Comparison of ENCODE assay signal across 8 cellular contexts in the genomic region with DNA sequence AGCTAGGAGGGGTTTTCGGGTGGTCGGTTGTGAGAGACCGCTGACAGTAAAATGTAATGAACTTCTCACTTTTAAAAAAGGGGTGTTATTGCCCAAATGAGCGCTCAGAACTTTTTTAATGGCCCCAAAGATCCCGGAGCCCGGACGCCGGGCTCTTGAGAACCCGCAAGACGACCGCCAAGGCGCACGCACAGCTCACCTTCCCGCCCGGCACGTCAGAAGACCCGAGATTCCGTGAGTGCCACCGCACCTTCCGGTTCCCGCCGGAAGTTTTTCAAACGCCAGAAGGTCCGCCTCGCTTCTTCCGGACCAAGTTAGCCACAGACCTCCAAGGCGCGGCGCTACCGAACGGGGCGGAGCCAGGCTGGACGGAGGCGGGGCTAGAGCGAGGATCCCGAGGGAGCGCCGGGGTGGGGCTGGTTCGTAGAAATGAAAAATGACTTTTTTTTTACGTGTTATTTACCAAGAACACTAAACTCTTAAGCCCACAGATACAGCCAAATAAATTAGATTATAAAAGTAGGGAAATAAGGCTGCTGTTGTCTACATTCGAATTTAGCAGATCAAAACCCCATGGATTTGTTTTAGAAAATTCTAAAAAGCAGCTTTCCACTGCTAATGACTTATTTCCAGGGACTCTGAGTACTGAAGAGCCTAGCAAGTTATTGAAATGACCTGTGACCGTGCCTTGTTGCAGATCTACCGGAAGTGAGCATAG. TPM values are rescaled to one million over a fixed set of nuclear protein-coding genes. Genes with fewer than 3 reads are reported as not detected.
A peak's percentile ranks its signal among the peaks of the same experiment; 100 is the strongest.
DNase-seq lines count a peak whose midpoint lies in the region; ATAC-seq lines count a peak whose summit lies in the region.

A gene with protein sequence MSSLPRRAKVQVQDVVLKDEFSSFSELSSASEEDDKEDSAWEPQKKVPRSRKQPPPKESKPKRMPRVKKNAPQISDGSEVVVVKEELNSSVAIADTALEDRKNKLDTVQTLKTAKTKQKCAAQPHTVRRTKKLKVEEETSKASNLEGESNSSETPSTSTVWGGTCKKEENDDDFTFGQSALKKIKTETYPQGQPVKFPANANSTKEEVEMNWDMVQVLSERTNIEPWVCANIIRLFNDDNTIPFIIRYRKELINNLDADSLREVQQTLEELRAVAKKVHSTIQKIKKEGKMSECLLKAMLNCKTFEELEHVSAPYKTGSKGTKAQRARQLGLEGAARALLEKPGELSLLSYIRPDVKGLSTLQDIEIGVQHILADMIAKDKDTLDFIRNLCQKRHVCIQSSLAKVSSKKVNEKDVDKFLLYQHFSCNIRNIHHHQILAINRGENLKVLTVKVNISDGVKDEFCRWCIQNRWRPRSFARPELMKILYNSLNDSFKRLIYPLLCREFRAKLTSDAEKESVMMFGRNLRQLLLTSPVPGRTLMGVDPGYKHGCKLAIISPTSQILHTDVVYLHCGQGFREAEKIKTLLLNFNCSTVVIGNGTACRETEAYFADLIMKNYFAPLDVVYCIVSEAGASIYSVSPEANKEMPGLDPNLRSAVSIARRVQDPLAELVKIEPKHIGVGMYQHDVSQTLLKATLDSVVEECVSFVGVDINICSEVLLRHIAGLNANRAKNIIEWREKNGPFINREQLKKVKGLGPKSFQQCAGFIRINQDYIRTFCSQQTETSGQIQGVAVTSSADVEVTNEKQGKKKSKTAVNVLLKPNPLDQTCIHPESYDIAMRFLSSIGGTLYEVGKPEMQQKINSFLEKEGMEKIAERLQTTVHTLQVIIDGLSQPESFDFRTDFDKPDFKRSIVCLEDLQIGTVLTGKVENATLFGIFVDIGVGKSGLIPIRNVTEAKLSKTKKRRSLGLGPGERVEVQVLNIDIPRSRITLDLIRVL (minus strand): TSS at position 248 of the 718 bp plus-strand sequence. CDS start 5,826 bp downstream, outside the sequence.

- peak within 1 kb of the TSS; percentile 93 to 96 for H3K4me3 Mint-ChIP-seq in effector memory CD8-positive, alpha-beta T cell
- H3K4me3 Mint-ChIP-seq in memory B cell: peak within 1 kb of the TSS; percentile 96

- no peaks in the 10 kb centered on the region for H3K9me3 Mint-ChIP-seq in effector memory CD8-positive, alpha-beta T cell
- H3K9me3 Mint-ChIP-seq in memory B cell: no peaks in the 10 kb centered on the region

- peaks cover 9% of the 10 kb centered on the region for H3K36me3 Mint-ChIP-seq in effector memory CD8-positive, alpha-beta T cell (ENCODE audit: insufficient read depth)
- peaks cover 2% of the 10 kb centered on the region for H3K36me3 Mint-ChIP-seq in memory B cell

- DNase-seq in COLO668 (lab: John Stamatoyannopoulos, UW; ENCODE audit: unreplicated experiment): peak; percentile 94
- peak; percentile 95 for DNase-seq in HT1080 (ENCODE audit: low read depth)
- peak; percentile 86 for DNase-seq in NOMO-1 treated with DMSO at 0.1 percent for 48 hours (lab: John Stamatoyannopoulos, UW; ENCODE audit: unreplicated experiment)
- peak; percentile 79 to 85 for DNase-seq in activated CD8-positive, alpha-beta memory T cell treated with anti-CD3 and anti-CD28 coated beads for 4 hours (ENCODE audit: low read depth in 2 of 2)
- DNase-seq in effector memory CD8-positive, alpha-beta T cell: peak; percentile 72 to 75 (median 74)
- peak; percentile 91 for DNase-seq in memory B cell (ENCODE audit: low spot score in 2 of 2)
- peak; percentile 80 for DNase-seq in stimulated activated CD8-positive, alpha-beta memory T cell treated with anti-CD3 and anti-CD28 coated beads, Interleukin-12 subunit alpha, Interleukin-12 subunit beta, amount 100 ng/mL, for 24 hours (ENCODE audit: extremely low read depth)

- ATAC-seq in GM21360 (IDR thresholded peaks at IDR 0.05; ENCODE audit: unreplicated experiment): peak; percentile 97
- ATAC-seq in effector memory CD8-positive, alpha-beta T cell (replicated peaks): peak; percentile 83
- ATAC-seq in memory B cell (ENCODE audit: low read depth): peak; percentile 88

- no peaks in the 10 kb centered on the region for H3K27me3 Mint-ChIP-seq in effector memory CD8-positive, alpha-beta T cell
- H3K27me3 Mint-ChIP-seq in memory B cell: no peaks in the 10 kb centered on the region

- peaks cover 9 to 14% of the 10 kb centered on the region in 2 donors for H3K4me1 Mint-ChIP-seq in effector memory CD8-positive, alpha-beta T cell (ENCODE audit: low read depth in 2 of 2)
- peaks cover 23% of the 10 kb centered on the region for H3K4me1 Mint-ChIP-seq in memory B cell

- H3K27ac Mint-ChIP-seq in effector memory CD8-positive, alpha-beta T cell: peak within 1 kb of the TSS; percentile 95 to 97
- peak within 1 kb of the TSS; percentile 95 for H3K27ac Mint-ChIP-seq in memory B cell

RNA-seq across cellular contexts. Expression of the gene that starts here (rescaled TPM):
- 17.0 and 19.0 TPM in 2 replicates for total RNA-seq in HT1080 (2014; rRNA removed; shearing (Covaris generic))
- 13.4 and 14.0 TPM in 2 replicates for polyA plus RNA-seq in HT1080 (2015; cell fraction: cytosol; rRNA removed)
- polyA plus RNA-seq in HT1080 (2015; cell fraction: nucleus; rRNA removed): 21.1 and 30.2 TPM in 2 replicates

Comparison
In these comparisons a context has a peak if more than half of its experiments do, and no peak if none do; other contexts are left out.
1. Peak in every context shown above with its lines: DNase-seq and ATAC-seq.